34 cellular contexts compared by ENCODE assay signal in genomic region chr5:39628348-39628747, GRCh38.
"Had no signal": no experiment of that assay in that cellular context is flagged by ENCODE, and none has a peak within 500 bp of the region (broad histone marks: within the 10 kb centered on the region; RNA-seq: fewer than 3 reads in every experiment).

No MANE protein-coding gene starts in this region.

- DNase-seq: activated effector memory CD4-positive, alpha-beta T cell treated with anti-CD3 and anti-CD28 coated beads, Interleukin-2, amount 50 U/mL, for 16 hours; activated effector memory CD4-positive, alpha-beta T cell treated with Interleukin-2 at 50 U/mL for 16 hours; activated gamma-delta T cell; activated gamma-delta T cell treated with Interleukin-2 at 50 U/mL for 16 hours; activated naive CD4-positive, alpha-beta T cell; activated naive CD4-positive, alpha-beta T cell treated with anti-CD3 and anti-CD28 coated beads for 36 hours; activated naive CD4-positive, alpha-beta T cell treated with anti-CD3 and anti-CD28 coated beads, Interleukin-2, amount 10 ng/mL, durations not matched to agents 7 days and 5 days; activated naive CD4-positive, alpha-beta T cell treated with anti-CD3 and anti-CD28 coated beads, Interleukin-2, amount 50 U/mL, for 16 hours; activated naive CD4-positive, alpha-beta T cell treated with Interleukin-2 at 50 U/mL for 16 hours; activated naive CD8-positive, alpha-beta T cell treated with anti-CD3 and anti-CD28 coated beads for 36 hours; activated naive CD8-positive, alpha-beta T cell treated with anti-CD3 and anti-CD28 coated beads, Interleukin-2, amount 10 ng/mL, durations not matched to agents 7 days and 5 days; activated naive CD8-positive, alpha-beta T cell treated with anti-CD3 and anti-CD28 coated beads, Interleukin-2, amount 50 U/mL, for 24 hours; activated T-cell treated with anti-CD3 and anti-CD28 coated beads, Interleukin-2, amount 50 U/mL, for 1 hour; activated T-cell treated with anti-CD3 and anti-CD28 coated beads, Interleukin-2, amount 50 U/mL, for 24 hours; activated T-cell treated with anti-CD3 and anti-CD28 coated beads, Interleukin-2, amount 50 U/mL, for 4 hours; activated T-cell treated with anti-CD3 and anti-CD28 coated beads, Interleukin-2, amount 50 U/mL, for 48 hours; activated T-cell treated with anti-CD3 and anti-CD28 coated beads, Interleukin-2, amount 50 U/mL, for 72 hours; adrenal gland; amniotic stem cell; amygdala; anterior cingulate cortex; aorta; body of pancreas; brain microvascular endothelial cell; caudate nucleus; central memory CD4-positive, alpha-beta T cell; cerebellar nuclear complex had no signal

- H3K4me1 ChIP-seq: adrenal gland, ascending aorta, breast epithelium had no signal

- H3K9me3 ChIP-seq: adrenal gland, ascending aorta, body of pancreas, breast epithelium had no signal

- H3K36me3 ChIP-seq: adrenal gland, ascending aorta, brain microvascular endothelial cell, breast epithelium, cardiac muscle cell had no signal

- H3K27ac ChIP-seq: adrenal gland, ascending aorta, body of pancreas, brain microvascular endothelial cell, breast epithelium, cardiac muscle cell had no signal

- FAIRE-seq: astrocyte, bronchial epithelial cell had no signal

- H3K27me3 ChIP-seq: adrenal gland, ascending aorta, body of pancreas, brain microvascular endothelial cell, breast epithelium, cardiac muscle cell had no signal

- H3K4me3 ChIP-seq: adrenal gland, ascending aorta, body of pancreas, breast epithelium, cardiac muscle cell had no signal

- ATAC-seq: activated naive CD4-positive, alpha-beta T cell treated with anti-CD3 and anti-CD28 coated beads, Interleukin-2, amount 50 U/mL, for 72 hours; activated naive CD8-positive, alpha-beta T cell treated with anti-CD3 and anti-CD28 coated beads, Interleukin-2, amount 50 U/mL, for 24 hours; activated T-cell treated with anti-CD3 and anti-CD28 coated beads, Interleukin-2, amount 50 U/mL, for 4 hours; activated T-cell treated with anti-CD3 and anti-CD28 coated beads, Interleukin-2, amount 50 U/mL, for 72 hours; activated T-helper 17 cell treated with anti-CD3 and anti-CD28 coated beads, Interleukin-2, amount 50 U/mL, for 72 hours; body of pancreas had no signal
